11 cellular contexts compared by ENCODE assay signal in genomic region chr21:34846601-34847112, GRCh38.
DNase-seq lines count a peak whose midpoint lies in the region; ATAC-seq and TF ChIP-seq lines count a peak whose summit lies in the region.
"Had no signal": no experiment of that assay in that cellular context is flagged by ENCODE, and none has a peak within 500 bp of the region (broad histone marks: within the 10 kb centered on the region; RNA-seq: fewer than 3 reads in every experiment).

No MANE protein-coding gene starts in this region.

- peaks cover 83% of the 10 kb centered on the region for H4K20me1 ChIP-seq in osteoblast (ENCODE audit: insufficient read depth, low read length)

- ATAC-seq in aorta (ENCODE audit: low FRiP score): no peak

- H3K36me3 ChIP-seq in osteoblast (ENCODE audit: insufficient read depth, low read length) (peaks cover 72% of the 10 kb centered on the region), spleen (peaks cover 0 to 67% (median 8%) of the 10 kb centered on the region in 6 donors), ascending aorta (no peaks in the 10 kb centered on the region), aorta (ENCODE audit: control insufficient read depth in 1 of 2, insufficient read depth in 2 of 2, low read length in 1 of 2) (no peaks in the 10 kb centered on the region)
- H3K36me3 ChIP-seq: left ventricle myocardium inferior had no signal

- TF ChIP-seq POLR2A in spleen (IDR thresholded peaks at IDR 0.05): no peak

- peaks cover 75% of the 10 kb centered on the region for H3K79me2 ChIP-seq in osteoblast (ENCODE audit: insufficient read depth, low read length)

- peaks cover 6% of the 10 kb centered on the region for H3K36me3 Mint-ChIP-seq in endothelial cell (ENCODE audit: low read depth, unreplicated experiment)

- no peaks in the 10 kb centered on the region for H3K9me3 Mint-ChIP-seq in endothelial cell (ENCODE audit: unreplicated experiment)
- H3K9me3 Mint-ChIP-seq: activated T-cell treated with anti-CD3 and anti-CD28 coated beads, Interleukin-2, amount 50 U/mL, for 4 hours had no signal

- TF ChIP-seq CTCF in endothelial cell (IDR thresholded peaks at IDR 0.05; ENCODE audit: unreplicated experiment) (no peak), osteoblast (IDR thresholded peaks at IDR 0.05; ENCODE audit: extremely low read depth, low read depth, low read length) (no peak), spleen (IDR thresholded peaks at IDR 0.05 in 8 of 11, conservative IDR thresholded peaks at IDR 0.05 in 3 of 11) (no peak), ascending aorta (IDR thresholded peaks at IDR 0.05) (no peak)

- H3K9me3 ChIP-seq in osteoblast (ENCODE audit: low read depth, low read length) (no peaks in the 10 kb centered on the region), spleen (no peaks in the 10 kb centered on the region), ascending aorta (no peaks in the 10 kb centered on the region), aorta (ENCODE audit: control insufficient read depth, low read length) (no peaks in the 10 kb centered on the region)
- H3K9me3 ChIP-seq: left ventricle myocardium inferior had no signal

- peaks cover 2% of the 10 kb centered on the region for H3K27me3 Mint-ChIP-seq in endothelial cell (ENCODE audit: unreplicated experiment)

- H3K4me1 Mint-ChIP-seq in endothelial cell (ENCODE audit: unreplicated experiment): peaks cover 40% of the 10 kb centered on the region

- peak overlapping the region; percentile 56 for H3K27ac ChIP-seq in osteoblast (ENCODE audit: low read depth, low read length)
- peak overlapping the region in 4 of 8 donors; percentile 15 to 55 (median 51) for H3K27ac ChIP-seq in spleen
- peak overlapping the region in 1 of 2 donors; percentile 57 for H3K27ac ChIP-seq in ascending aorta
- no peak overlapping the region for H3K27ac ChIP-seq in aorta (ENCODE audit: low read depth in 1 of 2, low read length in 2 of 2)

- peak overlapping the region; percentile 93 for H3K27ac Mint-ChIP-seq in endothelial cell (ENCODE audit: unreplicated experiment)

- no peak overlapping the region for H3K4me3 Mint-ChIP-seq in endothelial cell (ENCODE audit: unreplicated experiment)
- H3K4me3 Mint-ChIP-seq: activated T-cell treated with anti-CD3 and anti-CD28 coated beads, Interleukin-2, amount 50 U/mL, for 4 hours had no signal

- H3K4me3 ChIP-seq in osteoblast (ENCODE audit: insufficient read depth, low read length) (no peak overlapping the region), spleen (no peak overlapping the region), ascending aorta (no peak overlapping the region), aorta (ENCODE audit: low read length in 2 of 2) (no peak overlapping the region)
- H3K4me3 ChIP-seq: left ventricle myocardium inferior had no signal

- peak; percentile 27 for DNase-seq in COLO829 (ENCODE audit: low spot score)
- peak; percentile 27 for DNase-seq in NCI-H2171 (lab: John Stamatoyannopoulos, UW)
- DNase-seq in endothelial cell (ENCODE audit: low spot score): peak; percentile 36
- peak; percentile 81 for DNase-seq in osteoblast (ENCODE audit: insufficient read length, low spot score, missing footprints)
- no peak for DNase-seq in spleen
- DNase-seq in ascending aorta (ENCODE audit: low spot score in 2 of 2): no peak
- no peak for DNase-seq in NCI-H510A treated with DMSO at 0.1 percent for 48 hours (lab: John Stamatoyannopoulos, UW)
- DNase-seq in aorta: no peak
- DNase-seq: activated T-cell treated with anti-CD3 and anti-CD28 coated beads, Interleukin-2, amount 50 U/mL, for 4 hours; left ventricle myocardium inferior; NCI-H774 had no signal

- H3K4me1 ChIP-seq in osteoblast (ENCODE audit: insufficient read depth, low read length): peaks cover 51% of the 10 kb centered on the region
- peaks cover 25 to 56% (median 38%) of the 10 kb centered on the region in 6 donors for H3K4me1 ChIP-seq in spleen
- peaks cover 22 to 25% of the 10 kb centered on the region in 2 donors for H3K4me1 ChIP-seq in ascending aorta
- peaks cover 0 to 8% of the 10 kb centered on the region in 2 donors for H3K4me1 ChIP-seq in aorta (ENCODE audit: control insufficient read depth in 1 of 2, insufficient read depth in 2 of 2, low read length in 2 of 2)

- 71 to 78% (median 75%) methylated on average over 11 of the region's 11 CpGs for WGBS in spleen, 5 donors
- WGBS in aorta, 2 donors: 57 to 67% methylated on average over 11 of the region's 11 CpGs

- no peaks in the 10 kb centered on the region for H3K27me3 ChIP-seq in osteoblast (ENCODE audit: insufficient read depth, low read length)
- H3K27me3 ChIP-seq in spleen (replicated peaks in 1 of 7): no peaks in the 10 kb centered on the region
- H3K27me3 ChIP-seq in ascending aorta: no peaks in the 10 kb centered on the region
- H3K27me3 ChIP-seq in aorta (ENCODE audit: control insufficient read depth in 1 of 2, insufficient read depth in 2 of 2, low read length in 1 of 2): no peaks in the 10 kb centered on the region

- no peak overlapping the region for H2AFZ ChIP-seq in osteoblast (ENCODE audit: low read length)

- intact Hi-C loops in spleen (cut with DNase I; ENCODE audit: low total_unique reads) (no loop called here), ascending aorta (cut with DNase I) (no loop called here), aorta (cut with DNase I) (no loop called here)

- H3K4me2 ChIP-seq in osteoblast (ENCODE audit: insufficient read depth, low read length): peak overlapping the region; percentile 52

Comparison
In these comparisons a context has a peak if more than half of its experiments do, and no peak if none do; other contexts are left out.
1. DNase-seq: peak in COLO829 (single experiment), NCI-H2171 (single experiment), endothelial cell (single experiment) and osteoblast (single experiment); none in spleen (single experiment), ascending aorta (0 of 2), NCI-H510A treated with DMSO at 0.1 percent for 48 hours (single experiment) and aorta (0 of 2).